8 cellular contexts compared by ENCODE assay signal in genomic region chr3:85360742-85361387, GRCh38.
DNase-seq lines count a peak whose midpoint lies in the region; ATAC-seq and TF ChIP-seq lines count a peak whose summit lies in the region.

No MANE protein-coding gene starts in this region.

- H3K27ac ChIP-seq in HEK293 (ENCODE audit: extremely low read depth, low read depth, low read length), result no peak overlapping the region
- no peak overlapping the region for H3K27ac ChIP-seq in VCaP
- H3K27ac ChIP-seq in thyroid gland, result no peak overlapping the region

- H3K4me1 ChIP-seq in HEK293 (ENCODE audit: control insufficient read depth, insufficient read depth, low read length) (no peaks in the 10 kb centered on the region), thyroid gland (no peaks in the 10 kb centered on the region)

- ATAC-seq in GM21390 (IDR thresholded peaks at IDR 0.05; ENCODE audit: unreplicated experiment), result no peak
- ATAC-seq in GM18861 (IDR thresholded peaks at IDR 0.05; ENCODE audit: unreplicated experiment), result no peak

- intact Hi-C loops in thyroid gland (cut with DNase I), result loop anchor here (10.0 kb wide), 1 partner anchor 816 kb away; no protein-coding TSS in a partner anchor

- no peaks in the 10 kb centered on the region for H3K27me3 ChIP-seq in thyroid gland

- TF ChIP-seq POLR2A in thyroid gland (IDR thresholded peaks at IDR 0.05), result no peak

- H3K36me3 ChIP-seq in HEK293 (ENCODE audit: control insufficient read depth in 2 of 2, insufficient read depth in 1 of 2, low read length in 2 of 2), result no peaks in the 10 kb centered on the region
- no peaks in the 10 kb centered on the region for H3K36me3 ChIP-seq in thyroid gland

- POLR2A ChIA-PET in HEK293 (lab: Yijun Ruan, JAX), result no interaction called here

- TF ChIP-seq CTCF in GM10266 (IDR thresholded peaks at IDR 0.05; ENCODE audit: control insufficient read depth, insufficient read depth, low read depth, missing control alignments) (peak; percentile 57), HEK293 (tag by site-specific recombination; IDR thresholded peaks at IDR 0.05) (no peak), VCaP (conservative IDR thresholded peaks at IDR 0.05) (peak; percentile 93), thyroid gland (IDR thresholded peaks at IDR 0.05) (peak in 3 of 6 experiments; percentile 45 to 60 (median 50))

- CTCF ChIA-PET in HEK293 (lab: Yijun Ruan, JAX), result interaction anchor here (1.0 to 1.1 kb wide), 2 partner anchors 67 to 813 kb away, joined by 3 to 4 read pairs; no protein-coding TSS in a partner anchor

- DNase-seq in GM10266 (ENCODE audit: extremely low spot score), result peak; percentile 12
- peak; percentile 37 for DNase-seq in NCI-H1694 treated with DMSO at 0.1 percent for 48 hours (lab: John Stamatoyannopoulos, UW)
- DNase-seq in iPS DF 4.7 (ENCODE audit: extremely low read depth, low spot score), result peak; percentile 53
- peak; percentile 30 to 53 for DNase-seq in thyroid gland

- H3K4me3 ChIP-seq in HEK293 (ENCODE audit: low read depth, low read length) (no peak overlapping the region), thyroid gland (replicated peaks in 1 of 3) (no peak overlapping the region)

- WGBS in thyroid gland, 2 donors, result 37 to 44% methylated on average over 6 of the region's 6 CpGs

- H3K9me3 ChIP-seq in HEK293 (ENCODE audit: control insufficient read depth, insufficient read depth, low read depth, low read length), result no peaks in the 10 kb centered on the region
- no peaks in the 10 kb centered on the region for H3K9me3 ChIP-seq in thyroid gland

TF ChIP-seq in HEK293, 187 proteins besides CTCF, POLR2A, EP300 and RAD21:
- no peak for TF ChIP-seq HOXA7 (CRISPR knock-in tag; IDR thresholded peaks at IDR 0.05; ENCODE audit: borderline replicate concordance)
- peak; percentile 48 for TF ChIP-seq ZNF654 (tag by site-specific recombination; IDR thresholded peaks at IDR 0.05; ENCODE audit: low read depth)
